32 cellular contexts compared by ENCODE assay signal in the genomic region with DNA sequence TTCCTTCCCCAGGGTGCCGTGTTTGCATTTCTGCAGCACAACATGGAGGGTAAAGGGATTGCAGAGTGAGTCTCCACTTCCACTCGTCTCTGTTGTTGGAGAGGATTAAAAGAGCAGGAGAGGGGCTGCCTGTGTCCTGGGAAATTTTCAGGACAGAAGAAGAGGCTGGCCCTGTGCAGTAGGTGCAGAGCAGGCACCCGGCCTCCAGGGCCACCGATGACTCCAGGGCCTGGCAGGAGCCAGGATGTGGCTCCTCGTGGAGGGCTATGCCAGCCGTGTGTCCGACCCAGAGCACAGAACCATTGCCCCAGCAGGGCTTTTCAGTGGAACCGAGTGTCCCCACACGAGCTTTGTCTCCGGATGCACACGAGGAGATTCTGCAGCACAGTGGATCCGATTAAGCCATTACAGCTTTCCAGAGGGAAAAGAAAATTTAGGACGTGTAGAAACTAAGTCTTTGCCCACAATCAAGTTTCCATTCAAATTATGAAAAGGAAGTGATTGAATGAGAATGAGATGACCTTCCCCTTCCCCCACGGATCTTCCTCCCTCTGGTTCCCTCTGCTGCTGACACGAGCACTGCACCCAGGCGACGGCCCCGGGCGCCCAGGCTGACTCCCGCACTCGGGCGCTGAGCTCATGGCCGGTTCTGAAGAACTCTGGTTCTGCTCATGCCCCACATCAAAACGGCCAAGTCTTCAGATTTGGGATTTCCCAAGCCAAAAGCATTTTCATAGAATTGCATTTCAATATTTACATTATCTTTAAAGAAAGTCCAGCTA. TPM values are rescaled to one million over a fixed set of nuclear protein-coding genes. Genes with fewer than 3 reads are reported as not detected.
"Had no signal": no experiment of that assay in that cellular context is flagged by ENCODE, and none has a peak within 500 bp of the region (broad histone marks: within the 10 kb centered on the region; RNA-seq: fewer than 3 reads in every experiment).

No MANE protein-coding gene starts in this region.

- DNase-seq: activated B cell treated with CpG ODN at 0.5 μM for 24 hours; activated CD4-positive, alpha-beta T cell treated with anti-CD3 and anti-CD28 coated beads for 36 hours; activated CD4-positive, alpha-beta T cell treated with anti-CD3 and anti-CD28 coated beads, Interleukin-2, amount 50 U/mL, for 48 hours; activated effector memory CD4-positive, alpha-beta T cell treated with Interleukin-2 at 50 U/mL for 16 hours; activated naive CD4-positive, alpha-beta T cell treated with anti-CD3 and anti-CD28 coated beads for 36 hours; activated naive CD8-positive, alpha-beta T cell treated with anti-CD3 and anti-CD28 coated beads, Interleukin-2, amount 10 ng/mL, durations not matched to agents 7 days and 5 days; activated T-cell treated with anti-CD3 and anti-CD28 coated beads, Interleukin-2, amount 50 U/mL, for 72 hours; amniotic stem cell; colonic mucosa; dorsolateral prefrontal cortex; effector memory CD8-positive, alpha-beta T cell; heart left ventricle; left colon; nephron progenitor cell; sigmoid colon; stimulated activated CD4-positive, alpha-beta T cell treated with anti-CD3 and anti-CD28 coated beads, Interleukin-15, amount 100 ng/mL, for 24 hours; stimulated activated CD4-positive, alpha-beta T cell treated with anti-CD3 and anti-CD28 coated beads, Interleukin-2, amount 100 ng/mL, for 48 hours; stimulated activated CD8-positive, alpha-beta memory T cell treated with anti-CD3 and anti-CD28 coated beads, Interleukin-4, amount 100 ng/mL, for 48 hours; stimulated activated naive B cell treated with anti-CD40 and anti-IgM and Interleukin-4, amounts not matched to agents 10 μg/mL and 1 μg/mL and 100 μg/mL, for 72 hours; testis; trophoblast cell had no signal

- H3K27ac ChIP-seq: colonic mucosa, dorsolateral prefrontal cortex, esophagus muscularis mucosa, heart left ventricle, sigmoid colon, testis, vagina had no signal

- H3K36me3 Mint-ChIP-seq: activated naive CD8-positive, alpha-beta T cell treated with anti-CD3 and anti-CD28 coated beads, Interleukin-2, amount 10 ng/mL, durations not matched to agents 7 days and 5 days; memory B cell; stimulated activated naive B cell treated with anti-CD40 and anti-IgM and Interleukin-4, amounts not matched to agents 10 μg/mL and 1 μg/mL and 100 μg/mL, for 72 hours had no signal

- H3K27me3 Mint-ChIP-seq: activated naive CD8-positive, alpha-beta T cell treated with anti-CD3 and anti-CD28 coated beads, Interleukin-2, amount 10 ng/mL, durations not matched to agents 7 days and 5 days had no signal

- H3K4me2 ChIP-seq: smooth muscle cell had no signal

- H3K4me3 Mint-ChIP-seq: activated B cell treated with CpG ODN at 0.5 μM for 24 hours; activated CD4-positive, alpha-beta T cell treated with anti-CD3 and anti-CD28 coated beads for 36 hours; activated naive CD4-positive, alpha-beta T cell treated with anti-CD3 and anti-CD28 coated beads for 36 hours; activated naive CD8-positive, alpha-beta T cell treated with anti-CD3 and anti-CD28 coated beads, Interleukin-2, amount 10 ng/mL, durations not matched to agents 7 days and 5 days; activated T-cell treated with anti-CD3 and anti-CD28 coated beads, Interleukin-2, amount 50 U/mL, for 72 hours; effector memory CD8-positive, alpha-beta T cell; memory B cell; nephron progenitor cell; stimulated activated naive B cell treated with anti-CD40 and anti-IgM and Interleukin-4, amounts not matched to agents 10 μg/mL and 1 μg/mL and 100 μg/mL, for 72 hours had no signal

- H3K4me3 ChIP-seq: colonic mucosa, dorsolateral prefrontal cortex, esophagus muscularis mucosa, heart left ventricle, sigmoid colon, smooth muscle cell, testis, vagina had no signal

- H3K9me3 ChIP-seq: colonic mucosa, esophagus muscularis mucosa, sigmoid colon, testis, vagina had no signal

- H3K27ac Mint-ChIP-seq: activated B cell treated with CpG ODN at 0.5 μM for 24 hours; activated CD4-positive, alpha-beta T cell treated with anti-CD3 and anti-CD28 coated beads for 36 hours; activated naive CD4-positive, alpha-beta T cell treated with anti-CD3 and anti-CD28 coated beads for 36 hours; activated naive CD8-positive, alpha-beta T cell treated with anti-CD3 and anti-CD28 coated beads, Interleukin-2, amount 10 ng/mL, durations not matched to agents 7 days and 5 days; activated T-cell treated with anti-CD3 and anti-CD28 coated beads, Interleukin-2, amount 50 U/mL, for 72 hours; effector memory CD8-positive, alpha-beta T cell; memory B cell; nephron progenitor cell; stimulated activated naive B cell treated with anti-CD40 and anti-IgM and Interleukin-4, amounts not matched to agents 10 μg/mL and 1 μg/mL and 100 μg/mL, for 72 hours had no signal

- H3K4me1 Mint-ChIP-seq: activated CD4-positive, alpha-beta T cell treated with anti-CD3 and anti-CD28 coated beads for 36 hours; activated naive CD8-positive, alpha-beta T cell treated with anti-CD3 and anti-CD28 coated beads, Interleukin-2, amount 10 ng/mL, durations not matched to agents 7 days and 5 days; memory B cell had no signal

- ATAC-seq: activated CD4-positive, alpha-beta T cell treated with anti-CD3 and anti-CD28 coated beads for 36 hours; activated T-cell treated with anti-CD3 and anti-CD28 coated beads, Interleukin-2, amount 50 U/mL, for 72 hours; effector memory CD8-positive, alpha-beta T cell; heart left ventricle; left colon; stimulated activated naive B cell treated with anti-CD40 and anti-IgM and Interleukin-4, amounts not matched to agents 10 μg/mL and 1 μg/mL and 100 μg/mL, for 72 hours had no signal

- H3K27me3 ChIP-seq: colonic mucosa, sigmoid colon, testis, vagina had no signal

- H3K4me1 ChIP-seq: colonic mucosa, esophagus muscularis mucosa, heart left ventricle, sigmoid colon, testis, vagina had no signal

- H3K9me3 Mint-ChIP-seq: activated B cell treated with CpG ODN at 0.5 μM for 24 hours; activated naive CD4-positive, alpha-beta T cell treated with anti-CD3 and anti-CD28 coated beads for 36 hours; activated naive CD8-positive, alpha-beta T cell treated with anti-CD3 and anti-CD28 coated beads, Interleukin-2, amount 10 ng/mL, durations not matched to agents 7 days and 5 days; activated T-cell treated with anti-CD3 and anti-CD28 coated beads, Interleukin-2, amount 50 U/mL, for 72 hours; effector memory CD8-positive, alpha-beta T cell; memory B cell; nephron progenitor cell; stimulated activated naive B cell treated with anti-CD40 and anti-IgM and Interleukin-4, amounts not matched to agents 10 μg/mL and 1 μg/mL and 100 μg/mL, for 72 hours had no signal

- H3K36me3 ChIP-seq: colonic mucosa, esophagus muscularis mucosa, heart left ventricle, sigmoid colon, vagina had no signal

RNA-seq across cellular contexts. Expression of gene UNC93A, which starts 43.1 kb away (rescaled TPM):
- total RNA-seq: activated B cell treated with CpG ODN at 0.5 μM for 24 hours; activated CD4-positive, alpha-beta T cell treated with anti-CD3 and anti-CD28 coated beads for 36 hours; activated naive CD4-positive, alpha-beta T cell treated with anti-CD3 and anti-CD28 coated beads for 36 hours; activated naive CD8-positive, alpha-beta T cell treated with anti-CD3 and anti-CD28 coated beads, Interleukin-2, amount 10 ng/mL, durations not matched to agents 7 days and 5 days; activated T-cell treated with anti-CD3 and anti-CD28 coated beads, Interleukin-2, amount 50 U/mL, for 72 hours; bronchial epithelial cell; esophagus muscularis mucosa; frontal cortex; heart left ventricle; mononuclear cell; omental fat pad; posterior vena cava; renal cortical epithelial cell; sigmoid colon; smooth muscle cell had no signal
- polyA plus RNA-seq: heart left ventricle, keratinocyte, smooth muscle cell had no signal
